ENCODE assay signal across 1 cellular context in the genomic region with DNA sequence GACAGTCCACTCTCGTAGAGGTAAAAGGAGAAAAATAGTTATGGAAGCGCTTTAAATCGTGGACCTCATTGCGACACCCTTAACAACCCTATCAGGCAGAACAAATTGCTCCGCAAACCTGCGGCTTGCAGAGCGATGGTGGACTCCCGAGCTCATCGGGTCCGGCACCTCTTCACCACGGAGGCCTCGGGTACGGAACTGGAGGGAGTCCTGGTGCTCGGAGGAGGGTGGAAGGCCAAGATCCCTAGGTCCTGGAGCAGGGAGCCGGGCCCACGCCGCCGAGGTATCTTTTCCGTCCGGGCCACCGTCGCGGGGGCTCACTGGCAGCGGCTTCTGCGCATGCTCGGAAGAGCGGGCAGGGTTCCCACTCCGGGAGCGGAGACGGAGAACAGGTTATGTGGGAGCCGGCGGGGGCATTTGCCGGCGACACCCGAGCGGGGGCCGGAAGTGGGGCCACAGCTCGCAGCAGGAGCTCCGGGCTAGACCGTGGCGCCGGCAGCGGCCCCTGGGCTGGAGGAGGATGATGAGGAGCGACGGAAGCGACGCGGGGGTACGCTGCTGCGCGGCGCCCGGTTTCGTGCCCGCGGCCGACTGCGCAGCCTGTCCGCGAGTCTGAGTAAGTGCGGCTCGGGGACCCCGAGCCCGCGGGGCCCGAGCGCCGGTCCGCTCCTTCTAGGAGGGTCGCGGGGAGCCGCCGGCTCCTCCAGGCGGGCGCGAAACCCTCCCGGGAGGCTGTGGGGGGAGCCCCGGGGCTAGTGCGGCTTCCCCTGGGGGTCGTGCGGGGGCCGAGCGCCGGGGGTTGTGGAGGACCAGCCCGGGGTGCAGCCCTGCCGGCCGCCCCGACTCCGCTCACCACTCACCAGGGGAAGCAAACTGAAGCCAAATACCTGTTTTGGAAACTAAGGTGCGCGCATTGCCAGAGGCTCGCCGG.
TF ChIP-seq lines count a peak whose summit lies in the region.

A gene (plus strand): TSS at position 349 of the 931 bp plus-strand sequence. CDS start 10,827 bp downstream, outside the sequence.

TF ChIP-seq in HepG2, 621 proteins besides CTCF, POLR2A, EP300 and RAD21 (continued from another document):
- peak; percentile 92 for TF ChIP-seq GATAD1 (CRISPR knock-in tag; IDR thresholded peaks at IDR 0.05)
- no peak; the same call in 1 of the 2 replicates for TF ChIP-seq ZNF235 (CRISPR knock-in tag; IDR thresholded peaks at IDR 0.05; ENCODE audit: borderline replicate concordance)
- peak; percentile 57 for TF ChIP-seq MIXL1 (CRISPR knock-in tag; IDR thresholded peaks at IDR 0.05)
- TF ChIP-seq HHEX (CRISPR knock-in tag; IDR thresholded peaks at IDR 0.05): no peak
- no peak for TF ChIP-seq NONO (IDR thresholded peaks at IDR 0.05)
- TF ChIP-seq NONO (CRISPR knock-in tag; conservative IDR thresholded peaks at IDR 0.05): peak; percentile 84
- TF ChIP-seq SNRNP70 (IDR thresholded peaks at IDR 0.05; ENCODE audit: low read depth, low read length): no peak
- TF ChIP-seq, protein P1, sequence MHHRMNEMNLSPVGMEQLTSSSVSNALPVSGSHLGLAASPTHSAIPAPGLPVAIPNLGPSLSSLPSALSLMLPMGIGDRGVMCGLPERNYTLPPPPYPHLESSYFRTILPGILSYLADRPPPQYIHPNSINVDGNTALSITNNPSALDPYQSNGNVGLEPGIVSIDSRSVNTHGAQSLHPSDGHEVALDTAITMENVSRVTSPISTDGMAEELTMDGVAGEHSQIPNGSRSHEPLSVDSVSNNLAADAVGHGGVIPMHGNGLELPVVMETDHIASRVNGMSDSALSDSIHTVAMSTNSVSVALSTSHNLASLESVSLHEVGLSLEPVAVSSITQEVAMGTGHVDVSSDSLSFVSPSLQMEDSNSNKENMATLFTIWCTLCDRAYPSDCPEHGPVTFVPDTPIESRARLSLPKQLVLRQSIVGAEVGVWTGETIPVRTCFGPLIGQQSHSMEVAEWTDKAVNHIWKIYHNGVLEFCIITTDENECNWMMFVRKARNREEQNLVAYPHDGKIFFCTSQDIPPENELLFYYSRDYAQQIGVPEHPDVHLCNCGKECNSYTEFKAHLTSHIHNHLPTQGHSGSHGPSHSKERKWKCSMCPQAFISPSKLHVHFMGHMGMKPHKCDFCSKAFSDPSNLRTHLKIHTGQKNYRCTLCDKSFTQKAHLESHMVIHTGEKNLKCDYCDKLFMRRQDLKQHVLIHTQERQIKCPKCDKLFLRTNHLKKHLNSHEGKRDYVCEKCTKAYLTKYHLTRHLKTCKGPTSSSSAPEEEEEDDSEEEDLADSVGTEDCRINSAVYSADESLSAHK (CRISPR knock-in tag; IDR thresholded peaks at IDR 0.05; ENCODE audit: borderline replicate concordance): no peak
- 0 out of 2 replicates have a peak, but pooled peaks have one; percentile 54 for TF ChIP-seq ZNF510 (CRISPR knock-in tag; IDR thresholded peaks at IDR 0.05; ENCODE audit: low read depth)
- peak; percentile 54; the same call in 1 of the 2 replicates for TF ChIP-seq ZNF605 (CRISPR knock-in tag; IDR thresholded peaks at IDR 0.05)
- no peak for TF ChIP-seq ZFYVE20 (CRISPR knock-in tag; IDR thresholded peaks at IDR 0.05; ENCODE audit: borderline replicate concordance, low read depth)
- TF ChIP-seq, protein P2, sequence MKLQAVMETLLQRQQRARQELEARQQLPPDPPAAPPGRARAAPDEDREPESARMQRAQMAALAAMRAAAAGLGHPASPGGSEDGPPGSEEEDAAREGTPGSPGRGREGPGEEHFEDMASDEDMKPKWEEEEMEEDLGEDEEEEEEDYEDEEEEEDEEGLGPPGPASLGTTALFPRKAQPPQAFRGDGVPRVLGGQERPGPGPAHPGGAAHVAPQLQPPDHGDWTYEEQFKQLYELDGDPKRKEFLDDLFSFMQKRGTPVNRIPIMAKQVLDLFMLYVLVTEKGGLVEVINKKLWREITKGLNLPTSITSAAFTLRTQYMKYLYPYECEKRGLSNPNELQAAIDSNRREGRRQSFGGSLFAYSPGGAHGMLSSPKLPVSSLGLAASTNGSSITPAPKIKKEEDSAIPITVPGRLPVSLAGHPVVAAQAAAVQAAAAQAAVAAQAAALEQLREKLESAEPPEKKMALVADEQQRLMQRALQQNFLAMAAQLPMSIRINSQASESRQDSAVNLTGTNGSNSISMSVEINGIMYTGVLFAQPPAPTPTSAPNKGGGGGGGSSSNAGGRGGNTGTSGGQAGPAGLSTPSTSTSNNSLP (IDR thresholded peaks at IDR 0.05; ENCODE audit: low read depth, low read length): no peak
- TF ChIP-seq SIX4 (CRISPR knock-in tag; IDR thresholded peaks at IDR 0.05): no peak; the same call in 1 of the 2 replicates
